In the genomic region with DNA sequence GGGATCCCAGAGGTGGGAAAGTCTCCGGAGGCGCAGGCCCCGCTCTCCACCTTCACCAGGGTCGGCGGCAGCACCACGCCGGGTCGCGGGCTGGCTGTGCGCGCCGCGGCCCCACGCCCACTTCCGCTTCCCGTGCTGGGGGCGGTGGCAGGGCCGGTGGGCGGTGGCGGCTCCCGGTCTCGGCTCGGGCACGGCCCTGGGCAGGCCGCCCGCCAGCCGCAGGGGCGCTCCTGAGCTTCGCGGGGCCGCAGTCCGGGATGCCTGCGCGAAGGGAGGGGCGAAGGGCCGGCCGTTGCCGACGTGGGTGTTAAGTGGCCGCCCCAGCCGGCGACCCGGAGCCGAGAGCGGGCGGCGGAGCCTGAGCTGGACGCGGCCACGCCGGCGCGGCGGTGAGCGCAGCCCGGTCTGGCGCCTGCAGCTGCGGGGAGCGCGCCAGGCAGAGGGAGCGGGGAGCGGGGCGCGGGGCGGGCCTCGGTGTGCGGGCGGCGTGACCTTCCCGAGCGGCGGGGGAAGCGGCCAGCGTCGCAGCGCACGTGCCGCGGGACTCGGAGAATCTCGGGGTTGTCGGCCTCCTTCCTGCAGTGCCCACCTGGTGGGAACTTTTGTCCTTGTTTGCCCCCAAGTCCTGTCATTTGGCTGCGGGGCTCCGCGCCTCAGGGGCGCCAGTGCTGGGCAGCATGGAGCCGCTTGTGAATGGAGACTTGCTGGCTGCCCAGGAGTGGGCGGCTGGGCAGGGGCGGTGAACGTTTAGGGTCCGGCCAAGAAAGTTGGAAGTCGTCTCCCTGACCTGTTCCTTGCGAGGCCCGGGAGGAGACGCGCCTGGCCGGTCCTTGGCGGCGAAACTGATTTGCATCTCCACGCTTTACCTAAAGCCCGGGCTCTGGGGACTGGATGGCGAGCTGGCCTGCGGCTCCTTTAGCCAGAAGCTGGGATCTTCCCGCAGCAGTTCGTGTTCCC, we compare ENCODE assay signal across 8 cellular contexts. TPM values are rescaled to one million over a fixed set of nuclear protein-coding genes. Genes with fewer than 3 reads are reported as not detected.
DNase-seq lines count a peak whose midpoint lies in the region; ATAC-seq and TF ChIP-seq lines count a peak whose summit lies in the region.

A gene (plus strand): TSS at position 337 of the 957 bp plus-strand sequence. CDS start 3,616 bp downstream, outside the sequence.

- no peaks in the 10 kb centered on the region for H3K9me3 Mint-ChIP-seq in activated CD4-positive, alpha-beta T cell treated with anti-CD3 and anti-CD28 coated beads for 36 hours (ENCODE audit: low read depth)

- POLR2A ChIA-PET in AG04449 (lab: Yijun Ruan, JAX), result interaction anchor here (0.7 to 1.7 kb wide), 4 partner anchors 17 to 271 kb away, joined by 3 to 6 read pairs (median 3); a partner anchor contains a TSS
- POLR2A ChIA-PET in activated CD4-positive, alpha-beta T cell treated with anti-CD3 and anti-CD28 coated beads for 36 hours (lab: Charles Lee), result no interaction called here

- peak within 1 kb of the TSS; percentile 82 for H3K4me3 Mint-ChIP-seq in activated CD4-positive, alpha-beta T cell treated with anti-CD3 and anti-CD28 coated beads for 36 hours

- intact Hi-C loops in activated CD4-positive, alpha-beta T cell treated with anti-CD3 and anti-CD28 coated beads for 36 hours (cut with DNase I, micrococcal nuclease), result loop anchor here in 1 of 2 experiments (1.0 to 5.0 kb wide), 2 partner anchors 18 to 228 kb away; a partner anchor contains a TSS
- intact Hi-C loops in left colon (cut with DNase I, micrococcal nuclease), result no loop called here

- ATAC-seq in GM18517 (IDR thresholded peaks at IDR 0.05; ENCODE audit: unreplicated experiment) (peak; percentile 78), HG02981 (IDR thresholded peaks at IDR 0.05; ENCODE audit: unreplicated experiment) (peak; percentile 82), left colon (peak; percentile 93)
- peak; percentile 79 for ATAC-seq in activated CD4-positive, alpha-beta T cell treated with anti-CD3 and anti-CD28 coated beads for 36 hours

- TF ChIP-seq CTCF in AG04449 (IDR thresholded peaks at IDR 0.05; ENCODE audit: insufficient read depth, low read length, missing control alignments) (peak; percentile 36), coronary artery (IDR thresholded peaks at IDR 0.05) (no peak)

- CTCF ChIA-PET in AG04449 (lab: Yijun Ruan, JAX), result interaction anchor here (0.8 to 4.3 kb wide), 8 partner anchors 8 to 270 kb away, joined by 3 to 25 read pairs (median 4); no protein-coding TSS in a partner anchor
- CTCF ChIA-PET in activated CD4-positive, alpha-beta T cell treated with anti-CD3 and anti-CD28 coated beads for 36 hours (lab: Charles Lee), result interaction anchor here (0.7 to 3.1 kb wide), 6 partner anchors 10 to 223 kb away, joined by 3 to 21 read pairs (median 5); no protein-coding TSS in a partner anchor

- no peaks in the 10 kb centered on the region for H3K27me3 Mint-ChIP-seq in activated CD4-positive, alpha-beta T cell treated with anti-CD3 and anti-CD28 coated beads for 36 hours

- peaks cover 10% of the 10 kb centered on the region for H3K36me3 Mint-ChIP-seq in activated CD4-positive, alpha-beta T cell treated with anti-CD3 and anti-CD28 coated beads for 36 hours (ENCODE audit: low read depth)

- H3K27ac ChIP-seq in coronary artery, result peak within 1 kb of the TSS; percentile 64 to 88

- peak within 1 kb of the TSS; percentile 83 for H3K27ac Mint-ChIP-seq in activated CD4-positive, alpha-beta T cell treated with anti-CD3 and anti-CD28 coated beads for 36 hours

- DNase-seq in AG04449 (ENCODE audit: low read depth, low spot score) (no peak), NCI-H2227 (lab: John Stamatoyannopoulos, UW; ENCODE audit: unreplicated experiment) (peak; percentile 80), coronary artery (ENCODE audit: low spot score) (peak; percentile 84), left colon (peak; percentile 85 to 89)
- DNase-seq in activated CD4-positive, alpha-beta T cell treated with anti-CD3 and anti-CD28 coated beads for 36 hours, result peak; percentile 79
- DNase-seq in stimulated activated CD4-positive, alpha-beta T cell treated with anti-CD3 and anti-CD28 coated beads, Interleukin-1b, Interleukin-23, amount 100 ng/mL, for 48 hours, result peak; percentile 68

- H3K4me3 ChIP-seq in AG04449 (ENCODE audit: low read depth, low read length) (peak within 1 kb of the TSS; percentile 70), coronary artery (peak within 1 kb of the TSS; percentile 87)

- peaks cover 27% of the 10 kb centered on the region for H3K4me1 Mint-ChIP-seq in activated CD4-positive, alpha-beta T cell treated with anti-CD3 and anti-CD28 coated beads for 36 hours

RNA-seq across cellular contexts. Expression of the gene that starts here (rescaled TPM):
- total RNA-seq in activated CD4-positive, alpha-beta T cell treated with anti-CD3 and anti-CD28 coated beads for 36 hours, result 10 to 100 TPM; 20.5 to 23.6 TPM
- total RNA-seq in left colon, result 10 to 100 TPM in 1 of 2 donors, 1 to 10 TPM in 1; 7.7 to 11.3 TPM
